In the genomic region with DNA sequence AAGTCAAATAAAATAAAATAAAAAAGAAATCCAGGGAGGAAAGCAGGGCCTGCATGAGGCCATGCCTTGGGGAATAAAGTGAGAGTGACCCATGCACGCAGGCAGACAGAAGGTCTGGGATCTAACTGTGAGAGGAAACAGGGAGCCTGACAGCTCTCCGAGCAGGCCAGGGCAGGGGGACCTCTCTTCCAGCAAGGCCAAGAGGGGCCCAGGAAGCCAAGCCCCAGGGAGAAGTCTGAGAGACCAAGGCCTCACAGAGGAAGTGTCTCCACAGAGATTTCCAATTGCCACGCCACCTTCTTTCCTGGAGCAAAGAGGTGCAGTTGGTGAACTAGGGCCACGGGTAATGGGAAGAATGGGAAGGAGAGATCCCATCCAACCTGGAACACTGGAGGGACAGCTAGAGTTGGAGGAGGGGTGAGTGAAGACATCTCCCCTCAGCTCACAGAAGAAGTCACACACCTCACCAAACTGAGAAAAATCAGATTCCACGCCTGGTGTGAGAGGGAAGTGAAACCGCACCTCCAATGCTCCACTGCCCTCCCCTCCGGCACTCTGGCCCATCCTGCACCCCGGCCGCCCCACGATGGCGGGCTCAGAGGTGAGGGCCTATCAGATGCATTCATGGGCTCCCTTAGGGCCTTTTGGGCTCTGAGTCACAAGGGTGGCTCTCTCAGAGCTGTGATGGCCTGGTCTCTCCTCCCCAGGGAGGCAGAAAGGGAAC, we compare ENCODE assay signal across 1 cellular context.
TF ChIP-seq lines count a peak whose summit lies in the region.

No MANE protein-coding gene starts in this region.

TF ChIP-seq in GM23338, 12 proteins besides CTCF, POLR2A, EP300 and RAD21 (continued from another document):
- no peak for TF ChIP-seq ZNF462 (CRISPR knock-in tag; IDR thresholded peaks at IDR 0.05)
- TF ChIP-seq POLR2AphosphoS5 (IDR thresholded peaks at IDR 0.05; ENCODE audit: low read depth): no peak
- TF ChIP-seq EZH2 (IDR thresholded peaks at IDR 0.05; ENCODE audit: low read depth, unreplicated experiment): no peak
- no peak for TF ChIP-seq STAT1 (IDR thresholded peaks at IDR 0.05; ENCODE audit: unreplicated experiment)
- TF ChIP-seq, protein P1, sequence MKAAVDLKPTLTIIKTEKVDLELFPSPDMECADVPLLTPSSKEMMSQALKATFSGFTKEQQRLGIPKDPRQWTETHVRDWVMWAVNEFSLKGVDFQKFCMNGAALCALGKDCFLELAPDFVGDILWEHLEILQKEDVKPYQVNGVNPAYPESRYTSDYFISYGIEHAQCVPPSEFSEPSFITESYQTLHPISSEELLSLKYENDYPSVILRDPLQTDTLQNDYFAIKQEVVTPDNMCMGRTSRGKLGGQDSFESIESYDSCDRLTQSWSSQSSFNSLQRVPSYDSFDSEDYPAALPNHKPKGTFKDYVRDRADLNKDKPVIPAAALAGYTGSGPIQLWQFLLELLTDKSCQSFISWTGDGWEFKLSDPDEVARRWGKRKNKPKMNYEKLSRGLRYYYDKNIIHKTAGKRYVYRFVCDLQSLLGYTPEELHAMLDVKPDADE (IDR thresholded peaks at IDR 0.05): no peak
- TF ChIP-seq NANOG (IDR thresholded peaks at IDR 0.05; ENCODE audit: borderline replicate concordance): no peak
- TF ChIP-seq REST (IDR thresholded peaks at IDR 0.05; ENCODE audit: unreplicated experiment): no peak
- TF ChIP-seq JUNB (IDR thresholded peaks at IDR 0.05; ENCODE audit: unreplicated experiment): no peak
- TF ChIP-seq EZH2phosphoT487 (IDR thresholded peaks at IDR 0.05; ENCODE audit: unreplicated experiment): no peak
